ENCODE assay signal across 9 cellular contexts in the genomic region with DNA sequence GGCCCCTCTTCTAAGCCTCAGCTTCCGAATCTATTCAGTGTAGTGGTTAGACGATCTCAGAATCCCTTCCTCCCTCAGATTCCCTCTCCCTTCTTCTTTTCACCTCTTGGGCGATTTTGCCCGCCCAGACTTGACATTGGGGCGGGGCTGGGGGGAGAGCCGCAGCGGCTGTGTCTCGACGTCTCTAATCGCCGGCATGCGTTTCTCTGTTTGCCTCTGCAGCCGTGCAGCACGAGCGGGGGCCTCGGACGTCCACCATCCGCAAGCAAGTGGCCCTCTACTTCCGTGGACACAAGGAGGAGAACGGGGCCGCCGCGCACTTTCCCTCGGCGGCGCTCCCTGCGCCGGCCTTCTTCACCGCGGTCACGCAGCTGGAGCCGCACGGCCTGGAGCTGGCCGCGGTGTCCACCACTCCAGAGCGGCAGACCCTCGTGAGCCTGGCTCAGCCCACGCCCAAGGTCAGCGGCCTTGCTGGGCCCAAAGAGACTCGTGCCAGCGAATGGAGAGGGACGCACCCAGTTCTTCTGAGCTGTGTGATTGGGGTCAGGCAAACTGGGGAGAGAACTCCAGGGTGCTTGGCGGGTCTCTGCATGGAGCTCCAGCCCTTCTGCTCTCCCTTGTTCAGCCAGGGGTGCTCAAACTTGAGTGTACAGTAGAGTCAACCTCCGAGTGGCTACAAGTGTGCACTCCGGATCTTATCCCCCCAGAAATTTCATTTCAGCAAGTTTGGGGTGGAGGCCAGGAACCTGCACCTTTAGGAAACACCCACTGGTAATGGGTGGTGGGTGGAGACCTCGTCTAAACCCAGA. TPM values are rescaled to one million over a fixed set of nuclear protein-coding genes. Genes with fewer than 3 reads are reported as not detected.
DNase-seq lines count a peak whose midpoint lies in the region; ATAC-seq and TF ChIP-seq lines count a peak whose summit lies in the region.
"Had no signal": no experiment of that assay in that cellular context is flagged by ENCODE, and none has a peak within 500 bp of the region (broad histone marks: within the 10 kb centered on the region; RNA-seq: fewer than 3 reads in every experiment).

No MANE protein-coding gene starts in this region.

- peak overlapping the region; percentile 6 for H3K4me3 ChIP-seq in colonic mucosa
- peak overlapping the region; percentile 16 for H3K4me3 ChIP-seq in mononuclear cell (ENCODE audit: low read length)
- peak overlapping the region; percentile 12 to 29 for H3K4me3 ChIP-seq in testis
- H3K4me3 ChIP-seq in HAP-1: no peak overlapping the region

- H3K36me3 ChIP-seq in colonic mucosa: no peaks in the 10 kb centered on the region
- H3K36me3 ChIP-seq in testis (ENCODE audit: low read depth, missing control alignments): no peaks in the 10 kb centered on the region
- no peaks in the 10 kb centered on the region for H3K36me3 ChIP-seq in HAP-1 (replicated peaks)

- H3K36me3 Mint-ChIP-seq in activated naive CD4-positive, alpha-beta T cell treated with anti-CD3 and anti-CD28 coated beads, Interleukin-2, amount 50 U/mL, for 24 hours: no peaks in the 10 kb centered on the region
- H3K36me3 Mint-ChIP-seq in activated naive CD4-positive, alpha-beta T cell treated with anti-CD3 and anti-CD28 coated beads, Interleukin-2, amount 50 U/mL, for 72 hours: peaks cover 6 to 17% of the 10 kb centered on the region in 2 donors

- 13 to 16% methylated on average over 8 to 43 of the region's 46 CpGs for WGBS in testis, 2 donors

- no peak for TF ChIP-seq CTCF in colonic mucosa (IDR thresholded peaks at IDR 0.05)
- no peak for TF ChIP-seq CTCF in testis (IDR thresholded peaks at IDR 0.05)

- no peak for DNase-seq in activated naive CD4-positive, alpha-beta T cell treated with anti-CD3 and anti-CD28 coated beads, Interleukin-2, amount 50 U/mL, for 72 hours (ENCODE audit: low spot score in 2 of 2)
- DNase-seq in colonic mucosa (no peak), testis (no peak), KBM-7 (no peak), HAP-1 (ENCODE audit: low spot score in 2 of 2) (no peak)
- DNase-seq: C1 segment of cervical spinal cord had no signal

- H3K9me3 ChIP-seq in colonic mucosa (no peaks in the 10 kb centered on the region), mononuclear cell (ENCODE audit: low read depth, low read length) (no peaks in the 10 kb centered on the region), testis (no peaks in the 10 kb centered on the region), HAP-1 (no peaks in the 10 kb centered on the region)

- no peak overlapping the region for H3K27ac Mint-ChIP-seq in activated naive CD4-positive, alpha-beta T cell treated with anti-CD3 and anti-CD28 coated beads, Interleukin-2, amount 50 U/mL, for 24 hours
- H3K27ac Mint-ChIP-seq in activated naive CD4-positive, alpha-beta T cell treated with anti-CD3 and anti-CD28 coated beads, Interleukin-2, amount 50 U/mL, for 72 hours: peak overlapping the region in 1 of 2 donors; percentile 44

- ATAC-seq in activated naive CD4-positive, alpha-beta T cell treated with anti-CD3 and anti-CD28 coated beads, Interleukin-2, amount 50 U/mL, for 72 hours: no peak
- no peak for ATAC-seq in GM19328 (IDR thresholded peaks at IDR 0.05; ENCODE audit: unreplicated experiment)

- H3K27ac ChIP-seq in colonic mucosa: no peak overlapping the region
- no peak overlapping the region for H3K27ac ChIP-seq in testis

- H3K4me3 Mint-ChIP-seq in activated naive CD4-positive, alpha-beta T cell treated with anti-CD3 and anti-CD28 coated beads, Interleukin-2, amount 50 U/mL, for 24 hours: peak overlapping the region; percentile 56

- peaks cover 61% of the 10 kb centered on the region for H3K27me3 ChIP-seq in colonic mucosa
- peaks cover 100% of the 10 kb centered on the region for H3K27me3 ChIP-seq in mononuclear cell (ENCODE audit: insufficient read depth, low read length)
- peaks cover 7% of the 10 kb centered on the region for H3K27me3 ChIP-seq in testis
- H3K27me3 ChIP-seq in HAP-1 (ENCODE audit: low read depth): no peaks in the 10 kb centered on the region

- no peak overlapping the region for H3K9ac ChIP-seq in colonic mucosa (ENCODE audit: low read depth in 2 of 2, low read length in 2 of 2)

- peaks cover 20% of the 10 kb centered on the region for H3K4me1 Mint-ChIP-seq in activated naive CD4-positive, alpha-beta T cell treated with anti-CD3 and anti-CD28 coated beads, Interleukin-2, amount 50 U/mL, for 24 hours

- intact Hi-C loops in colonic mucosa (cut with DNase I): no loop called here
- intact Hi-C loops in testis (cut with DNase I; ENCODE audit: low total_unique reads): no loop called here

- in situ Hi-C loops in KBM-7 (cut with MboI; ENCODE audit: low pct_unique_long_range_greater_than_20kb, low sequenced_read_pairs): no loop called here
- in situ Hi-C loops in HAP-1 (cut with MboI; ENCODE audit: low sequenced_read_pairs): no loop called here

- no peaks in the 10 kb centered on the region for H3K9me3 Mint-ChIP-seq in activated naive CD4-positive, alpha-beta T cell treated with anti-CD3 and anti-CD28 coated beads, Interleukin-2, amount 50 U/mL, for 24 hours
- no peaks in the 10 kb centered on the region for H3K9me3 Mint-ChIP-seq in activated naive CD4-positive, alpha-beta T cell treated with anti-CD3 and anti-CD28 coated beads, Interleukin-2, amount 50 U/mL, for 72 hours

- no peak for TF ChIP-seq POLR2A in testis (IDR thresholded peaks at IDR 0.05)

- H3K4me1 ChIP-seq in colonic mucosa (peaks cover 6% of the 10 kb centered on the region), mononuclear cell (ENCODE audit: insufficient read depth, low read length) (peaks cover 24% of the 10 kb centered on the region), testis (no peaks in the 10 kb centered on the region), HAP-1 (peaks cover 20% of the 10 kb centered on the region)

- H3K27me3 Mint-ChIP-seq in activated naive CD4-positive, alpha-beta T cell treated with anti-CD3 and anti-CD28 coated beads, Interleukin-2, amount 50 U/mL, for 24 hours: peaks cover 64% of the 10 kb centered on the region

RNA-seq across cellular contexts. Expression of a gene that starts 10.7 kb away (rescaled TPM):
- total RNA-seq in activated naive CD4-positive, alpha-beta T cell treated with anti-CD3 and anti-CD28 coated beads, Interleukin-2, amount 50 U/mL, for 72 hours: not detected
- total RNA-seq in colonic mucosa (not detected), mononuclear cell (not detected), testis (under 1 TPM; 0.12 to 0.39 TPM)
- polyA plus RNA-seq in testis (ENCODE audit: insufficient read depth, low read depth, low replicate concordance): 0.30 TPM
